ENCODE assay signal across 29 cellular contexts in the genomic region with DNA sequence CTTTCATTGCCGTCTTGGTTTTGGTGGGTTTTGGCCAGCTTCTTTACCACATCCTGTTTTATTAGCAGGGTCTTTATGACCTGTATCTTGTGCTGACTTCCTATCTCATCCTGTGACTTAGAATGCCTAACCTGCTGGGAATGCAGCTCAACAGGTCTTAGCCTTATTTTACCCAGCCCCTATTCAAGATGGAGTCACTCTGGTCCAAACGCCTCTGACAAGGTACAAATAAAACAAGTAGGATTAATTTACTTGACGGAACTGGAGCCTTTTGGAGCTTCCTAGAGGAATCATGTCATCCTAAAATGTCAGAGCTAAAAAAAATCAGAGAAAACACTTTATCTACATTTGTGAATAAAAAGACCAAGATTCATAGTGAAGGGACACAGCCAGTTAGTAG.
"Had no signal": no experiment of that assay in that cellular context is flagged by ENCODE, and none has a peak within 500 bp of the region (broad histone marks: within the 10 kb centered on the region; RNA-seq: fewer than 3 reads in every experiment).

No MANE protein-coding gene starts in this region.

- H3K36me3 ChIP-seq: ascending aorta, brain microvascular endothelial cell, esophagus muscularis mucosa, left lung, lower lobe of right lung, ovary, right lobe of liver, upper lobe of left lung, vagina had no signal

- H3K4me3 ChIP-seq: ascending aorta, esophagus muscularis mucosa, left lung, lower lobe of right lung, ovary, right lobe of liver, upper lobe of left lung, vagina had no signal

- DNase-seq: activated CD4-positive, alpha-beta T cell treated with anti-CD3 and anti-CD28 coated beads for 48 hours; activated CD4-positive, alpha-beta T cell treated with anti-CD3 and anti-CD28 coated beads, Interleukin-2, amount 50 U/mL, for 48 hours; activated CD8-positive, alpha-beta memory T cell treated with anti-CD3 and anti-CD28 coated beads, Interleukin-2, amount 50 U/mL, for 4 hours; activated effector memory CD4-positive, alpha-beta T cell treated with anti-CD3 and anti-CD28 coated beads, Interleukin-2, amount 50 U/mL, for 16 hours; activated naive CD4-positive, alpha-beta T cell treated with anti-CD3 and anti-CD28 coated beads, Interleukin-2, amount 10 ng/mL, durations not matched to agents 7 days and 5 days; activated naive CD8-positive, alpha-beta T cell treated with anti-CD3 and anti-CD28 coated beads, Interleukin-2, amount 10 ng/mL, durations not matched to agents 7 days and 5 days; activated T-cell treated with anti-CD3 and anti-CD28 coated beads, Interleukin-2, amount 50 U/mL, for 1 hour; brain microvascular endothelial cell; foreskin keratinocyte; left lung; lower lobe of right lung; mesenchymal stem cell; naive thymus-derived CD8-positive, alpha-beta T cell; ovary; right lobe of liver; stimulated activated CD4-positive, alpha-beta T cell treated with anti-CD3 and anti-CD28 coated beads, Interleukin-12 subunit alpha, Interleukin-12 subunit beta, amount 100 ng/mL, for 4 hours; stimulated activated CD4-positive, alpha-beta T cell treated with anti-CD3 and anti-CD28 coated beads, Interleukin-4, amount 100 ng/mL, for 24 hours; stimulated activated naive CD8-positive, alpha-beta T cell treated with anti-CD3 and anti-CD28 coated beads, Interleukin-15, amount 100 ng/mL, for 72 hours; substantia nigra; upper lobe of left lung had no signal

- H3K27ac ChIP-seq: ascending aorta, brain microvascular endothelial cell, esophagus muscularis mucosa, foreskin keratinocyte, left lung, lower lobe of right lung, ovary, right lobe of liver, upper lobe of left lung, vagina, VCaP had no signal

- H3K4me3 Mint-ChIP-seq: activated naive CD4-positive, alpha-beta T cell treated with anti-CD3 and anti-CD28 coated beads, Interleukin-2, amount 10 ng/mL, durations not matched to agents 7 days and 5 days; activated naive CD8-positive, alpha-beta T cell treated with anti-CD3 and anti-CD28 coated beads, Interleukin-2, amount 10 ng/mL, durations not matched to agents 7 days and 5 days; activated T-helper 1 cell treated with anti-CD3 and anti-CD28 coated beads, Interleukin-12 subunit alpha, Interleukin-12 subunit beta, Interleukin-2, Interleukin-4 antibody, amounts not matched to agents 30 ng/mL and 10 ng/mL and 1 ng/mL, durations not matched to agents 14 hours and 24 hours and 36 hours; naive thymus-derived CD8-positive, alpha-beta T cell; stimulated activated memory B cell treated with anti-CD40 and anti-IgM and Interleukin-4, amounts not matched to agents 10 μg/mL and 1 μg/mL and 100 μg/mL, for 72 hours; stimulated activated naive CD8-positive, alpha-beta T cell treated with anti-CD3 and anti-CD28 coated beads, Interleukin-15, amount 100 ng/mL, for 72 hours had no signal

- H3K36me3 Mint-ChIP-seq: activated naive CD4-positive, alpha-beta T cell treated with anti-CD3 and anti-CD28 coated beads, Interleukin-2, amount 10 ng/mL, durations not matched to agents 7 days and 5 days; stimulated activated memory B cell treated with anti-CD40 and anti-IgM and Interleukin-4, amounts not matched to agents 10 μg/mL and 1 μg/mL and 100 μg/mL, for 72 hours had no signal

- FAIRE-seq: islet of Langerhans had no signal

- H3K9me3 ChIP-seq: ascending aorta, esophagus muscularis mucosa, left lung, lower lobe of right lung, ovary, upper lobe of left lung, vagina had no signal

- H3K27me3 ChIP-seq: ascending aorta, brain microvascular endothelial cell, esophagus muscularis mucosa, foreskin keratinocyte, left lung, ovary, right lobe of liver, upper lobe of left lung, vagina had no signal

- H3K4me1 ChIP-seq: ascending aorta, left lung, lower lobe of right lung, right lobe of liver, upper lobe of left lung, vagina had no signal

- H3K27me3 Mint-ChIP-seq: activated naive CD4-positive, alpha-beta T cell treated with anti-CD3 and anti-CD28 coated beads, Interleukin-2, amount 10 ng/mL, durations not matched to agents 7 days and 5 days; activated naive CD8-positive, alpha-beta T cell treated with anti-CD3 and anti-CD28 coated beads, Interleukin-2, amount 10 ng/mL, durations not matched to agents 7 days and 5 days; naive thymus-derived CD8-positive, alpha-beta T cell; progenitor cell of endocrine pancreas; stimulated activated memory B cell treated with anti-CD40 and anti-IgM and Interleukin-4, amounts not matched to agents 10 μg/mL and 1 μg/mL and 100 μg/mL, for 72 hours; stimulated activated naive CD8-positive, alpha-beta T cell treated with anti-CD3 and anti-CD28 coated beads, Interleukin-15, amount 100 ng/mL, for 72 hours had no signal

- H3K27ac Mint-ChIP-seq: activated naive CD4-positive, alpha-beta T cell treated with anti-CD3 and anti-CD28 coated beads, Interleukin-2, amount 10 ng/mL, durations not matched to agents 7 days and 5 days; activated naive CD8-positive, alpha-beta T cell treated with anti-CD3 and anti-CD28 coated beads, Interleukin-2, amount 10 ng/mL, durations not matched to agents 7 days and 5 days; activated T-helper 1 cell treated with anti-CD3 and anti-CD28 coated beads, Interleukin-12 subunit alpha, Interleukin-12 subunit beta, Interleukin-2, Interleukin-4 antibody, amounts not matched to agents 30 ng/mL and 10 ng/mL and 1 ng/mL, durations not matched to agents 14 hours and 24 hours and 36 hours; naive thymus-derived CD8-positive, alpha-beta T cell; progenitor cell of endocrine pancreas; stimulated activated naive CD8-positive, alpha-beta T cell treated with anti-CD3 and anti-CD28 coated beads, Interleukin-15, amount 100 ng/mL, for 72 hours had no signal

- ATAC-seq: activated CD4-positive, CD25-positive, alpha-beta regulatory T cell treated with anti-CD3 and anti-CD28 coated beads, Interleukin-2, amount 50 U/mL, for 24 hours; foreskin keratinocyte; left lung; lower lobe of right lung; naive thymus-derived CD8-positive, alpha-beta T cell; stimulated activated memory B cell treated with anti-CD40 and anti-IgM and Interleukin-4, amounts not matched to agents 10 μg/mL and 1 μg/mL and 100 μg/mL, for 72 hours; stimulated activated naive CD8-positive, alpha-beta T cell treated with anti-CD3 and anti-CD28 coated beads, Interleukin-15, amount 100 ng/mL, for 72 hours had no signal
